16 cellular contexts compared by ENCODE assay signal in the genomic region with DNA sequence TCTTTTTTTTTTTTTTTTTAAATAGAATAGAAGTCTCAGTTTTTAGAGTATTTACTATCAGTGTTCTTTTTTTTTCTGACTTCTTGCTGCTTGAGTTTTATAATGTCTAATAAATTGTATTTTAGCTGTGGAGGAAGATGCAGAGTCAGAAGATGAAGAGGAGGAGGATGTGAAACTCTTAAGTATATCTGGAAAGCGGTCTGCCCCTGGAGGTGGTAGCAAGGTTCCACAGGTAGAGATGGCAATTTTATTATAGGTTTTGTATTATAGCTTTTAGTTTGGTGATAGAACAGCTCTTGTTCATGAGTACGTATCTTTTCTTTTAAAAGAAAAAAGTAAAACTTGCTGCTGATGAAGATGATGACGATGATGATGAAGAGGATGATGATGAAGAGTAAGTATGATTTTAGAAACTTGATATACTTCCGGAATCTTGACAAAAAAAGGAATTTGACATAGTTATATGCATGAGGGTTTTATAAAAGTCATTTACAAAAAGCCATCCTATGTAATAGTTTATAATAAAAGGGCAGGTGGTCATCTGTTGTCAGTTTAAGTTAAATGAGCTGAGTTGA. TPM values are rescaled to one million over a fixed set of nuclear protein-coding genes. Genes with fewer than 3 reads are reported as not detected.
DNase-seq lines count a peak whose midpoint lies in the region; TF ChIP-seq lines count a peak whose summit lies in the region.
"Had no signal": no experiment of that assay in that cellular context is flagged by ENCODE, and none has a peak within 500 bp of the region (broad histone marks: within the 10 kb centered on the region; RNA-seq: fewer than 3 reads in every experiment).

No MANE protein-coding gene starts in this region.

- H3K27ac ChIP-seq in brain microvascular endothelial cell, result no peak overlapping the region
- H3K27ac ChIP-seq: dorsolateral prefrontal cortex, skin epidermis had no signal

- H3K4me1 Mint-ChIP-seq in activated CD4-positive, alpha-beta T cell treated with anti-CD3 and anti-CD28 coated beads, Interleukin-2, amount 10 ng/mL, durations not matched to agents 24 days and 14 days, result peaks cover 47% of the 10 kb centered on the region
- H3K4me1 Mint-ChIP-seq in IgD-negative memory B cell, result peaks cover 47 to 53% (median 47%) of the 10 kb centered on the region in 3 donors
- peaks cover 79% of the 10 kb centered on the region for H3K4me1 Mint-ChIP-seq in activated naive CD8-positive, alpha-beta T cell treated with anti-CD3 and anti-CD28 coated beads for 36 hours
- H3K4me1 Mint-ChIP-seq in nephron progenitor cell, result peaks cover 46% of the 10 kb centered on the region

- peaks cover 90% of the 10 kb centered on the region for H3K36me3 Mint-ChIP-seq in activated CD4-positive, alpha-beta T cell treated with anti-CD3 and anti-CD28 coated beads, Interleukin-2, amount 10 ng/mL, durations not matched to agents 24 days and 14 days (ENCODE audit: low read depth)
- H3K36me3 Mint-ChIP-seq in IgD-negative memory B cell (peaks cover 11% of the 10 kb centered on the region), nephron progenitor cell (ENCODE audit: low read depth) (peaks cover 88% of the 10 kb centered on the region)
- H3K36me3 Mint-ChIP-seq in activated naive CD8-positive, alpha-beta T cell treated with anti-CD3 and anti-CD28 coated beads for 36 hours, result peaks cover 89% of the 10 kb centered on the region

- peaks cover 2% of the 10 kb centered on the region for H3K9me3 Mint-ChIP-seq in activated CD4-positive, alpha-beta T cell treated with anti-CD3 and anti-CD28 coated beads, Interleukin-2, amount 10 ng/mL, durations not matched to agents 24 days and 14 days
- H3K9me3 Mint-ChIP-seq in IgD-negative memory B cell (no peaks in the 10 kb centered on the region), nephron progenitor cell (no peaks in the 10 kb centered on the region)
- H3K9me3 Mint-ChIP-seq in activated naive CD8-positive, alpha-beta T cell treated with anti-CD3 and anti-CD28 coated beads for 36 hours, result peaks cover 6% of the 10 kb centered on the region

- H3K36me3 ChIP-seq in brain microvascular endothelial cell (replicated peaks), result peaks cover 73% of the 10 kb centered on the region

- H3K27me3 ChIP-seq in brain microvascular endothelial cell (replicated peaks), result no peaks in the 10 kb centered on the region
- H3K27me3 ChIP-seq: dorsolateral prefrontal cortex had no signal

- peaks cover 3% of the 10 kb centered on the region for H3K27me3 Mint-ChIP-seq in activated CD4-positive, alpha-beta T cell treated with anti-CD3 and anti-CD28 coated beads, Interleukin-2, amount 10 ng/mL, durations not matched to agents 24 days and 14 days
- H3K27me3 Mint-ChIP-seq in IgD-negative memory B cell (peaks cover 1% of the 10 kb centered on the region), nephron progenitor cell (ENCODE audit: low read depth, poor library complexity) (peaks cover 4% of the 10 kb centered on the region)
- peaks cover 24% of the 10 kb centered on the region for H3K27me3 Mint-ChIP-seq in activated naive CD8-positive, alpha-beta T cell treated with anti-CD3 and anti-CD28 coated beads for 36 hours

- no peak overlapping the region for H3K4me3 ChIP-seq in brain microvascular endothelial cell (ENCODE audit: low read depth, low read length)
- H3K4me3 ChIP-seq: dorsolateral prefrontal cortex, HAP-1, lung, skin epidermis had no signal

- DNase-seq in activated CD4-positive, alpha-beta T cell treated with anti-CD3 and anti-CD28 coated beads, Interleukin-2, amount 10 ng/mL, durations not matched to agents 24 days and 14 days, result no peak
- no peak for DNase-seq in activated CD4-positive, alpha-beta T cell treated with anti-CD3 and anti-CD28 coated beads for 48 hours
- no peak for DNase-seq in activated naive CD8-positive, alpha-beta T cell treated with anti-CD3 and anti-CD28 coated beads for 36 hours
- DNase-seq in nephron progenitor cell (no peak), brain microvascular endothelial cell (no peak), GM13976 (ENCODE audit: low spot score) (no peak), D341Med (ENCODE audit: low spot score) (no peak)
- DNase-seq: anterior cingulate cortex, dorsolateral prefrontal cortex, NCI-H2029 treated with DMSO at 0.1 percent for 48 hours, NCI-H526, RPMI8226 had no signal

- in situ Hi-C loops in brain microvascular endothelial cell (cut with HindIII; ENCODE audit: low pct_ligation_motif_present, low sequenced_read_pairs), result no loop called here
- in situ Hi-C loops in GM13976 (cut with MboI; ENCODE audit: low sequenced_read_pairs, unreplicated experiment), result no loop called here

- intact Hi-C loops in activated CD4-positive, alpha-beta T cell treated with anti-CD3 and anti-CD28 coated beads, Interleukin-2, amount 10 ng/mL, durations not matched to agents 24 days and 14 days (cut with micrococcal nuclease), result loop anchor here (2.0 kb wide), 1 partner anchor 16 kb away; no protein-coding TSS in a partner anchor

- peak overlapping the region; percentile 64 for H3K4me3 Mint-ChIP-seq in activated CD4-positive, alpha-beta T cell treated with anti-CD3 and anti-CD28 coated beads, Interleukin-2, amount 10 ng/mL, durations not matched to agents 24 days and 14 days
- peak overlapping the region in 3 of 4 donors; percentile 2 to 80 (median 39) for H3K4me3 Mint-ChIP-seq in IgD-negative memory B cell
- peak overlapping the region; percentile 99 for H3K4me3 Mint-ChIP-seq in activated naive CD8-positive, alpha-beta T cell treated with anti-CD3 and anti-CD28 coated beads for 36 hours
- H3K4me3 Mint-ChIP-seq in nephron progenitor cell, result peak overlapping the region; percentile 17

- H3K27ac Mint-ChIP-seq in activated CD4-positive, alpha-beta T cell treated with anti-CD3 and anti-CD28 coated beads, Interleukin-2, amount 10 ng/mL, durations not matched to agents 24 days and 14 days, result peak overlapping the region; percentile 60
- H3K27ac Mint-ChIP-seq in IgD-negative memory B cell (peak overlapping the region in 2 of 3 donors; percentile 73 to 81), nephron progenitor cell (peak overlapping the region; percentile 30)
- peak overlapping the region; percentile 82 for H3K27ac Mint-ChIP-seq in activated naive CD8-positive, alpha-beta T cell treated with anti-CD3 and anti-CD28 coated beads for 36 hours

- TF ChIP-seq CTCF in nephron progenitor cell (IDR thresholded peaks at IDR 0.05), result no peak
- no peak for TF ChIP-seq CTCF in brain microvascular endothelial cell (IDR thresholded peaks at IDR 0.05; ENCODE audit: low read depth, low read length, missing control alignments)
- no peak for TF ChIP-seq CTCF in GM13976 (IDR thresholded peaks at IDR 0.05; ENCODE audit: borderline replicate concordance, control extremely low read depth, extremely low read depth, insufficient read depth, missing control alignments)

RNA-seq across cellular contexts. Expression of a gene that starts 5.0 kb away (rescaled TPM):
- 3,066 and 3,162 TPM in 2 replicates for total RNA-seq in activated CD4-positive, alpha-beta T cell treated with anti-CD3 and anti-CD28 coated beads, Interleukin-2, amount 10 ng/mL, durations not matched to agents 24 days and 14 days
- 715 TPM for polyA plus RNA-seq in IgD-negative memory B cell
- total RNA-seq in activated naive CD8-positive, alpha-beta T cell treated with anti-CD3 and anti-CD28 coated beads for 36 hours, result 1,000 to 10,000 TPM; 4,728 to 4,890 TPM

RNA-seq across cellular contexts. Expression of a gene that starts 26.8 kb away (rescaled TPM):
- total RNA-seq in activated CD4-positive, alpha-beta T cell treated with anti-CD3 and anti-CD28 coated beads, Interleukin-2, amount 10 ng/mL, durations not matched to agents 24 days and 14 days, result 0.17 and 0.33 TPM in 2 replicates
- polyA plus RNA-seq in IgD-negative memory B cell, result not detected
- total RNA-seq in activated naive CD8-positive, alpha-beta T cell treated with anti-CD3 and anti-CD28 coated beads for 36 hours, result under 1 TPM; 0.21 to 0.28 TPM

Comparison
In these comparisons a context has a peak if more than half of its experiments do, and no peak if none do; other contexts are left out.
1. H3K27ac Mint-ChIP-seq: peak in every context shown above with its lines; median percentile 82 in activated naive CD8-positive, alpha-beta T cell treated with anti-CD3 and anti-CD28 coated beads for 36 hours; 77 in IgD-negative memory B cell; 60 in activated CD4-positive, alpha-beta T cell treated with anti-CD3 and anti-CD28 coated beads, Interleukin-2, amount 10 ng/mL, durations not matched to agents 24 days and 14 days; 30 in nephron progenitor cell.
2. H3K4me3 Mint-ChIP-seq: peak in every context shown above with its lines; median percentile 99 in activated naive CD8-positive, alpha-beta T cell treated with anti-CD3 and anti-CD28 coated beads for 36 hours; 64 in activated CD4-positive, alpha-beta T cell treated with anti-CD3 and anti-CD28 coated beads, Interleukin-2, amount 10 ng/mL, durations not matched to agents 24 days and 14 days; 39 in IgD-negative memory B cell; 17 in nephron progenitor cell.